ENCODE assay signal across 23 cellular contexts in the genomic region with DNA sequence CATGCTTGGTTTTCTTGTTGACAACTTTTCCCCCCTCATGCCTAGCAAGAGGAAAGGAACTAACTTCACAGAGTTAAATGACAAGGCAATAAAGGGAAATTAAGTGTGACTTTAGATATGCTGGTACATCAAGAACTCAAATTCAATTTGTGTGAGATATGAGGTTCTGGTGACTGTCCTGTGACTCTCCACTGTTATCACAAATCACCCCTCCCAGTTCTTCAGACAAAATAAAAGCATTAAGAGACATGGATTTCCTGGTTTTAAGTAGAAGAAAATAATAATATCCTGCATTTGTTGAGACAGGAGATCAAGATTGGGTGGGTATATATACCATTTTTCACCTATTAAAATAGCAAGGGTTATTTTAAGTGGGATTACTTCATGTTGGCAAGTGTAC. TPM values are rescaled to one million over a fixed set of nuclear protein-coding genes. Genes with fewer than 3 reads are reported as not detected.
DNase-seq lines count a peak whose midpoint lies in the region; ATAC-seq, FAIRE-seq and TF ChIP-seq lines count a peak whose summit lies in the region.
"Had no signal": no experiment of that assay in that cellular context is flagged by ENCODE, and none has a peak within 500 bp of the region (broad histone marks: within the 10 kb centered on the region; RNA-seq: fewer than 3 reads in every experiment).

No MANE protein-coding gene starts in this region.

- TF ChIP-seq EP300 in SK-N-SH (IDR thresholded peaks at IDR 0.05; ENCODE audit: borderline replicate concordance in 1 of 2, low read depth in 1 of 2, low read length in 1 of 2) = no peak

- H2BK120ac ChIP-seq in IMR-90 (ENCODE audit: low read depth, low read length) = no peak overlapping the region

- dilution Hi-C loops in IMR-90 (cut with HindIII; ENCODE audit: low sequenced_read_pairs, unreplicated experiment) = no loop called here
- dilution Hi-C loops in endothelial cell of umbilical vein (cut with MboI; ENCODE audit: extremely low pct_ligation_motif_present, low sequenced_read_pairs) = no loop called here

- TF ChIP-seq CTCF in SK-N-SH (IDR thresholded peaks at IDR 0.05) = no peak
- no peak for TF ChIP-seq CTCF in IMR-90 (conservative IDR thresholded peaks at IDR 0.05; ENCODE audit: low read depth, low read length)
- TF ChIP-seq CTCF in endothelial cell of umbilical vein (IDR thresholded peaks at IDR 0.05; ENCODE audit: extremely low read depth in 1 of 2, insufficient read depth in 1 of 2, low read depth in 1 of 2, low read length in 2 of 2) = no peak
- TF ChIP-seq CTCF in osteocyte (IDR thresholded peaks at IDR 0.05) = no peak
- no peak for TF ChIP-seq CTCF in omental fat pad (IDR thresholded peaks at IDR 0.05)

- DNase-seq in SK-N-SH (peak; percentile 22), IMR-90 (no peak), endothelial cell of umbilical vein (ENCODE audit: low read depth, low spot score) (peak; percentile 56), osteocyte (ENCODE audit: extremely low spot score, unreplicated experiment) (no peak), NCI-H187 treated with DMSO at 0.1 percent for 48 hours (lab: John Stamatoyannopoulos, UW) (no peak), omental fat pad (ENCODE audit: low spot score) (no peak)
- DNase-seq in activated T-helper 2 cell treated with anti-CD3 and anti-CD28 coated beads, Interferon-gamma antibody, Interleukin-2, Interleukin-4, amounts not matched to agents 10 μg/mL and 5 μg/mL and 100 μg/mL, durations not matched to agents 14 hours and 24 hours and 36 hours (ENCODE audit: low spot score) = no peak
- DNase-seq: AML-193; Caco-2; Calu3; CD4-positive, alpha-beta T cell; CD8-positive, alpha-beta T cell; DMS79 treated with DMSO at 0.1 percent for 48 hours; GF-D8 had no signal

- no peak overlapping the region for H4K5ac ChIP-seq in IMR-90 (ENCODE audit: low read depth, low read length)

- H2AFZ ChIP-seq in SK-N-SH (ENCODE audit: low read depth) = no peak overlapping the region
- no peak overlapping the region for H2AFZ ChIP-seq in IMR-90 (replicated peaks; ENCODE audit: low read length, poor library complexity)
- no peak overlapping the region for H2AFZ ChIP-seq in endothelial cell of umbilical vein (ENCODE audit: low read depth, low read length)

- peak overlapping the region; percentile 23 for H3K27ac Mint-ChIP-seq in osteocyte (ENCODE audit: unreplicated experiment)
- H3K27ac Mint-ChIP-seq in activated T-helper 2 cell treated with anti-CD3 and anti-CD28 coated beads, Interferon-gamma antibody, Interleukin-2, Interleukin-4, amounts not matched to agents 10 μg/mL and 5 μg/mL and 100 μg/mL, durations not matched to agents 14 hours and 24 hours and 36 hours = no peak overlapping the region
- H3K27ac Mint-ChIP-seq: B cell; CD4-positive, alpha-beta T cell; CD8-positive, alpha-beta T cell had no signal

- CTCF ChIA-PET in SK-N-SH (lab: Yijun Ruan, JAX) (no interaction called here), IMR-90 (lab: Yijun Ruan, JAX) (no interaction called here), endothelial cell of umbilical vein (lab: Charles Lee) (interaction anchor here (1.2 to 1.5 kb wide), 3 partner anchors 10 to 386 kb away, joined by 3 to 4 read pairs (median 3); no protein-coding TSS in a partner anchor)

- H3K18ac ChIP-seq in IMR-90 (ENCODE audit: low read depth, low read length) = no peak overlapping the region

- no peak overlapping the region for H3K56ac ChIP-seq in IMR-90 (ENCODE audit: extremely low read depth, insufficient read depth, low read length)

- H3K27me3 ChIP-seq in SK-N-SH (ENCODE audit: insufficient read depth) = no peaks in the 10 kb centered on the region
- no peaks in the 10 kb centered on the region for H3K27me3 ChIP-seq in IMR-90 (ENCODE audit: control insufficient read depth, insufficient read depth, low read length)
- H3K27me3 ChIP-seq in endothelial cell of umbilical vein (ENCODE audit: control insufficient read depth in 2 of 2, insufficient read depth in 2 of 2, low read length in 2 of 2) = no peaks in the 10 kb centered on the region
- H3K27me3 ChIP-seq: BLaER1 treated with 17β-estradiol and CSF1 and Interleukin-3, amounts not matched to agents 10 nM and 100 nM had no signal

- no peak overlapping the region for H3K14ac ChIP-seq in IMR-90 (replicated peaks; ENCODE audit: low read depth, low read length)

- no peaks in the 10 kb centered on the region for H3K36me3 Mint-ChIP-seq in osteocyte (ENCODE audit: unreplicated experiment)
- no peaks in the 10 kb centered on the region for H3K36me3 Mint-ChIP-seq in activated T-helper 2 cell treated with anti-CD3 and anti-CD28 coated beads, Interferon-gamma antibody, Interleukin-2, Interleukin-4, amounts not matched to agents 10 μg/mL and 5 μg/mL and 100 μg/mL, durations not matched to agents 14 hours and 24 hours and 36 hours (ENCODE audit: low read depth)
- H3K36me3 Mint-ChIP-seq: CD8-positive, alpha-beta T cell had no signal

- peaks cover 49 to 74% of the 10 kb centered on the region in 2 experiments for H3K79me1 ChIP-seq in IMR-90 (ENCODE audit: low read depth in 1 of 2, low read length in 2 of 2)

- H3K27me3 Mint-ChIP-seq in osteocyte (ENCODE audit: unreplicated experiment) = no peaks in the 10 kb centered on the region
- H3K27me3 Mint-ChIP-seq in activated T-helper 2 cell treated with anti-CD3 and anti-CD28 coated beads, Interferon-gamma antibody, Interleukin-2, Interleukin-4, amounts not matched to agents 10 μg/mL and 5 μg/mL and 100 μg/mL, durations not matched to agents 14 hours and 24 hours and 36 hours (ENCODE audit: low read depth) = no peaks in the 10 kb centered on the region
- H3K27me3 Mint-ChIP-seq: B cell; CD4-positive, alpha-beta T cell had no signal

- no peak for TF ChIP-seq RAD21 in SK-N-SH (IDR thresholded peaks at IDR 0.05; ENCODE audit: low read length)
- TF ChIP-seq RAD21 in IMR-90 (IDR thresholded peaks at IDR 0.05; ENCODE audit: low read length) = no peak

- H3K79me2 ChIP-seq in SK-N-SH (ENCODE audit: insufficient read depth) = peaks cover 70% of the 10 kb centered on the region
- H3K79me2 ChIP-seq in endothelial cell of umbilical vein (ENCODE audit: control insufficient read depth, insufficient read depth, low read length) = peaks cover 70% of the 10 kb centered on the region

- BruUV-seq in IMR-90 (replicated peaks; lab: Mats Ljungman, UMichigan) = no TSS peak
- BruUV-seq in endothelial cell of umbilical vein (replicated peaks; lab: Mats Ljungman, UMichigan) = no TSS peak

- no peaks in the 10 kb centered on the region for H3K4me1 ChIP-seq in SK-N-SH (ENCODE audit: control insufficient read depth in 1 of 2, insufficient read depth in 2 of 2, low read depth in 1 of 2, low read length in 1 of 2)
- H3K4me1 ChIP-seq in IMR-90 (ENCODE audit: control insufficient read depth, insufficient read depth, low read length) = peaks cover 10% of the 10 kb centered on the region
- H3K4me1 ChIP-seq in endothelial cell of umbilical vein (ENCODE audit: control insufficient read depth, extremely low read depth, insufficient read depth, low read length) = peaks cover 11% of the 10 kb centered on the region
- H3K4me1 ChIP-seq: A549, Caco-2 had no signal

- H3K4me1 Mint-ChIP-seq in osteocyte (ENCODE audit: unreplicated experiment) = peaks cover 19% of the 10 kb centered on the region
- H3K4me1 Mint-ChIP-seq in activated T-helper 2 cell treated with anti-CD3 and anti-CD28 coated beads, Interferon-gamma antibody, Interleukin-2, Interleukin-4, amounts not matched to agents 10 μg/mL and 5 μg/mL and 100 μg/mL, durations not matched to agents 14 hours and 24 hours and 36 hours (ENCODE audit: low read depth) = peaks cover 3% of the 10 kb centered on the region
- H3K4me1 Mint-ChIP-seq: B cell had no signal

- no peak overlapping the region for H4K91ac ChIP-seq in IMR-90 (ENCODE audit: insufficient read depth, low read depth, low read length)

- H2AK9ac ChIP-seq in IMR-90 (replicated peaks; ENCODE audit: low read depth, low read length, poor library complexity) = no peak overlapping the region

- H3K4ac ChIP-seq in IMR-90 (ENCODE audit: low read depth, low read length) = no peak overlapping the region

- no peak overlapping the region for H2BK15ac ChIP-seq in IMR-90 (ENCODE audit: low read depth, low read length)

- H3K9me1 ChIP-seq in IMR-90 (ENCODE audit: insufficient read depth, low read length) (peaks cover 16% of the 10 kb centered on the region), endothelial cell of umbilical vein (replicated peaks; ENCODE audit: control insufficient read depth, extremely low read depth, insufficient read depth, low read length) (no peaks in the 10 kb centered on the region)

- no peaks in the 10 kb centered on the region for H3F3A ChIP-seq in SK-N-SH (replicated peaks; ENCODE audit: insufficient read depth)

- no peak overlapping the region for H4K8ac ChIP-seq in IMR-90 (ENCODE audit: low read depth in 2 of 2, low read length in 2 of 2)

- peak overlapping the region; percentile 76; the same call in 1 of the 2 replicates for H3K23ac ChIP-seq in IMR-90 (ENCODE audit: low read depth, low read length)

- no peaks in the 10 kb centered on the region for H3K9me3 Mint-ChIP-seq in osteocyte (ENCODE audit: unreplicated experiment)
- no peaks in the 10 kb centered on the region for H3K9me3 Mint-ChIP-seq in activated T-helper 2 cell treated with anti-CD3 and anti-CD28 coated beads, Interferon-gamma antibody, Interleukin-2, Interleukin-4, amounts not matched to agents 10 μg/mL and 5 μg/mL and 100 μg/mL, durations not matched to agents 14 hours and 24 hours and 36 hours
- H3K9me3 Mint-ChIP-seq: CD4-positive, alpha-beta T cell; CD8-positive, alpha-beta T cell had no signal

- no peaks in the 10 kb centered on the region for H4K20me1 ChIP-seq in SK-N-SH (ENCODE audit: insufficient read depth)
- peaks cover 38% of the 10 kb centered on the region for H4K20me1 ChIP-seq in IMR-90 (ENCODE audit: insufficient read depth, low read length)
- no peaks in the 10 kb centered on the region for H4K20me1 ChIP-seq in endothelial cell of umbilical vein (replicated peaks; ENCODE audit: control insufficient read depth, extremely low read depth, insufficient read depth, low read length)

- H3K36me3 ChIP-seq in SK-N-SH (replicated peaks in 1 of 2; ENCODE audit: control insufficient read depth in 1 of 2, insufficient read depth in 2 of 2, low read length in 1 of 2) (no peaks in the 10 kb centered on the region), IMR-90 (ENCODE audit: control insufficient read depth, insufficient read depth, low read length) (0 out of 2 replicates have a peak, but pooled peaks cover 2% of the 10 kb centered on the region), endothelial cell of umbilical vein (ENCODE audit: control insufficient read depth in 2 of 2, extremely low read depth in 1 of 2, insufficient read depth in 2 of 2, low read length in 2 of 2) (no peaks in the 10 kb centered on the region)

- no peak for TF ChIP-seq POLR2A in IMR-90 (IDR thresholded peaks at IDR 0.05; ENCODE audit: low read depth, low read length)
- no peak for TF ChIP-seq POLR2A in endothelial cell of umbilical vein (IDR thresholded peaks at IDR 0.05; ENCODE audit: low read depth, low read length)

- POLR2A ChIA-PET in SK-N-SH (lab: Yijun Ruan, JAX) (no interaction called here), IMR-90 (lab: Charles Lee; ENCODE audit: unreplicated experiment) (no interaction called here), endothelial cell of umbilical vein (lab: Charles Lee) (no interaction called here)

- H2BK20ac ChIP-seq in IMR-90 (ENCODE audit: low read depth, low read length) = no peak overlapping the region

- H3K4me3 Mint-ChIP-seq in osteocyte (ENCODE audit: unreplicated experiment) = no peak overlapping the region
- H3K4me3 Mint-ChIP-seq in activated T-helper 2 cell treated with anti-CD3 and anti-CD28 coated beads, Interferon-gamma antibody, Interleukin-2, Interleukin-4, amounts not matched to agents 10 μg/mL and 5 μg/mL and 100 μg/mL, durations not matched to agents 14 hours and 24 hours and 36 hours (ENCODE audit: low read depth) = no peak overlapping the region
- H3K4me3 Mint-ChIP-seq: B cell; CD4-positive, alpha-beta T cell; CD8-positive, alpha-beta T cell had no signal

- no peaks in the 10 kb centered on the region for H3K9me2 ChIP-seq in SK-N-SH

- no peak overlapping the region for H3K4me2 ChIP-seq in SK-N-SH
- no peak overlapping the region for H3K4me2 ChIP-seq in IMR-90 (ENCODE audit: low read depth, low read length)
- no peak overlapping the region for H3K4me2 ChIP-seq in endothelial cell of umbilical vein (ENCODE audit: insufficient read depth, low read length)
- H3K4me2 ChIP-seq: A549; BLaER1 treated with 17β-estradiol and CSF1 and Interleukin-3, amounts not matched to agents 10 nM and 100 nM had no signal

- H3K4me3 ChIP-seq in SK-N-SH (ENCODE audit: low read depth in 2 of 2, low read length in 1 of 2) = no peak overlapping the region
- H3K4me3 ChIP-seq in IMR-90 (ENCODE audit: insufficient read depth, low read depth, low read length) = no peak overlapping the region
- H3K4me3 ChIP-seq in endothelial cell of umbilical vein (replicated peaks in 1 of 3; ENCODE audit: insufficient read depth in 1 of 3, low read depth in 1 of 3, low read length in 3 of 3) = no peak overlapping the region
- H3K4me3 ChIP-seq: A549; BLaER1 treated with 17β-estradiol and CSF1 and Interleukin-3, amounts not matched to agents 10 nM and 100 nM had no signal

- no peak for FAIRE-seq in endothelial cell of umbilical vein (lab: Jason Lieb, UNC)
- FAIRE-seq: A549, D721Med, G401.6, GM12891, GM18507 had no signal

- no peak overlapping the region for H2AK5ac ChIP-seq in IMR-90 (ENCODE audit: low read depth, low read length)

- H3K9ac ChIP-seq in SK-N-SH (no peak overlapping the region), IMR-90 (ENCODE audit: low read depth, low read length) (no peak overlapping the region), endothelial cell of umbilical vein (replicated peaks; ENCODE audit: extremely low read depth, insufficient read depth, low read length) (no peak overlapping the region)
- H3K9ac ChIP-seq: BLaER1 treated with 17β-estradiol and CSF1 and Interleukin-3, amounts not matched to agents 10 nM and 100 nM had no signal

- no peak overlapping the region for H2BK5ac ChIP-seq in IMR-90 (ENCODE audit: low read depth, low read length, poor library complexity, severe bottlenecking)

- in situ Hi-C loops in IMR-90 (cut with MboI; ENCODE audit: low sequenced_read_pairs) = no loop called here

- intact Hi-C loops in IMR-90 (cut with micrococcal nuclease) (no loop called here), endothelial cell of umbilical vein (cut with micrococcal nuclease) (no loop called here)
- intact Hi-C loops in activated T-helper 2 cell treated with anti-CD3 and anti-CD28 coated beads, Interferon-gamma antibody, Interleukin-2, Interleukin-4, amounts not matched to agents 10 μg/mL and 5 μg/mL and 100 μg/mL, durations not matched to agents 14 hours and 24 hours and 36 hours (cut with micrococcal nuclease) = no loop called here

- ATAC-seq in SK-N-SH treated with all-trans-retinoic acid at 6 μM for 48 hours = no peak
- no peak for ATAC-seq in IMR-90 (ENCODE audit: low read depth)
- ATAC-seq in omental fat pad (ENCODE audit: low FRiP score) = no peak
- ATAC-seq: A549; CD8-positive, alpha-beta T cell had no signal

- H3K27ac ChIP-seq in SK-N-SH (ENCODE audit: low read depth in 2 of 2, low read length in 1 of 2) = no peak overlapping the region
- no peak overlapping the region for H3K27ac ChIP-seq in IMR-90 (ENCODE audit: insufficient read depth, low read length)
- H3K27ac ChIP-seq in endothelial cell of umbilical vein (ENCODE audit: insufficient read depth, low read depth, low read length) = no peak overlapping the region
- H3K27ac ChIP-seq: 22Rv1; A549; BLaER1 treated with 17β-estradiol and CSF1 and Interleukin-3, amounts not matched to agents 10 nM and 100 nM had no signal

- H3K9me3 ChIP-seq in SK-N-SH (no peaks in the 10 kb centered on the region), IMR-90 (ENCODE audit: control insufficient read depth, insufficient read depth, low read length) (no peaks in the 10 kb centered on the region), endothelial cell of umbilical vein (replicated peaks; ENCODE audit: control insufficient read depth, insufficient read depth, low read length) (no peaks in the 10 kb centered on the region)
- H3K9me3 ChIP-seq: A549; BLaER1 treated with 17β-estradiol and CSF1 and Interleukin-3, amounts not matched to agents 10 nM and 100 nM; Caco-2 had no signal

RNA-seq across cellular contexts. Expression of a gene that starts 46.2 kb away (rescaled TPM):
- polyA plus RNA-seq in SK-N-SH (2012; rRNA removed) (13.0 and 14.4 TPM in 2 replicates), IMR-90 (2012; rRNA removed) (23.5 and 24.8 TPM in 2 replicates), endothelial cell of umbilical vein (19.4 and 24.9 TPM in 2 replicates)
- 10.2 and 11.4 TPM in 2 replicates for polyA plus RNA-seq in SK-N-SH (2012; cell fraction: cytosol; rRNA removed)
- 11.8 and 24.0 TPM in 2 replicates for polyA plus RNA-seq in SK-N-SH (2012; cell fraction: nucleus; rRNA removed)
- total RNA-seq in IMR-90 (2012; rRNA removed) (47.5 and 58.0 TPM in 2 replicates), endothelial cell of umbilical vein (73.7 and 76.2 TPM in 2 replicates), osteocyte (39.6 and 45.6 TPM in 2 replicates), omental fat pad (10 to 100 TPM; 49.7 to 80.9 (median 59.3) TPM)
- 7.3 and 30.5 TPM in 2 replicates for polyA plus RNA-seq in IMR-90 (2012; cell fraction: cytosol; rRNA removed)
- polyA plus RNA-seq in IMR-90 (2012; cell fraction: nucleus; rRNA removed; ENCODE audit: low replicate concordance) = 43.5 and 44.6 TPM in 2 replicates
- polyA plus RNA-seq in endothelial cell of umbilical vein (2011; cell fraction: cytosol; rRNA removed) = 21.3 and 22.5 TPM in 2 replicates
- 55.2 and 60.1 TPM in 2 replicates for polyA plus RNA-seq in endothelial cell of umbilical vein (2011; cell fraction: nucleus; rRNA removed)
- polyA plus RNA-seq in endothelial cell of umbilical vein (2012) = 32.0 and 39.8 TPM in 2 replicates
- 146 TPM in 2 replicates for polyA minus RNA-seq in endothelial cell of umbilical vein
- polyA minus RNA-seq in endothelial cell of umbilical vein (2011; cell fraction: cytosol; rRNA and poly(A)+ RNA removed) = 31.3 TPM
- polyA minus RNA-seq in endothelial cell of umbilical vein (2011; cell fraction: nucleus; rRNA and poly(A)+ RNA removed) = 72.9 and 101 TPM in 2 replicates
- total RNA-seq in activated T-helper 2 cell treated with anti-CD3 and anti-CD28 coated beads, Interferon-gamma antibody, Interleukin-2, Interleukin-4, amounts not matched to agents 10 μg/mL and 5 μg/mL and 100 μg/mL, durations not matched to agents 14 hours and 24 hours and 36 hours = 29.8 and 30.4 TPM in 2 replicates

Comparison
In these comparisons a context has a peak if more than half of its experiments do, and no peak if none do; other contexts are left out.
1. DNase-seq: peak in SK-N-SH (single experiment) and endothelial cell of umbilical vein (single experiment); none in IMR-90 (single experiment), osteocyte (single experiment), NCI-H187 treated with DMSO at 0.1 percent for 48 hours (single experiment), omental fat pad (single experiment) and activated T-helper 2 cell treated with anti-CD3 and anti-CD28 coated beads, Interferon-gamma antibody, Interleukin-2, Interleukin-4, amounts not matched to agents 10 μg/mL and 5 μg/mL and 100 μg/mL, durations not matched to agents 14 hours and 24 hours and 36 hours (single experiment).